In the genomic region with DNA sequence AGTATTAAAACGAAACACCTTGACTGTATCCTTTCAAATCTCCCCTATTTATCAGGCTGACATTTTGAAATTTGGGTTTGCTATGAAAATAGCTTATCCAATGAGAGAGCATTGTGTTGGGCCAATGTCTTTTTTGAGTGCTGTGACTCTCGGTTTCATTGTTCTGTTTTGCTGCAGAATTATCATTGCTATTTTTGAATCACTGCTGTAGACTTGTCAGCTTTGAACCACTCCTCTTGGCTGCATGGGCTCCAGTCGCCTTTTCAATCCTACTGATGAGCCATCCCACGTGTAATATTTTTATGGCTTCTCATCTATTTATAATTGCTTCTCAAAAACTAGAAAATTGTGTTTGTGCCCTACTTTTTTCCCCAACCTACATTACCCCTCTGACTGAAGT, we compare ENCODE assay signal across 27 cellular contexts.
"Had no signal": no experiment of that assay in that cellular context is flagged by ENCODE, and none has a peak within 500 bp of the region (broad histone marks: within the 10 kb centered on the region; RNA-seq: fewer than 3 reads in every experiment).

No MANE protein-coding gene starts in this region.

- H3K27me3 ChIP-seq: colonic mucosa, hepatocyte had no signal

- H3K36me3 ChIP-seq: colonic mucosa, esophagus muscularis mucosa, esophagus squamous epithelium, gastrocnemius medialis, gastroesophageal sphincter, heart left ventricle, heart right ventricle had no signal

- H3K79me2 ChIP-seq: hepatocyte had no signal

- H3K27ac ChIP-seq: colonic mucosa, coronary artery, dorsolateral prefrontal cortex, epithelial cell of prostate, esophagus muscularis mucosa, esophagus squamous epithelium, foreskin keratinocyte, gastrocnemius medialis, gastroesophageal sphincter, heart left ventricle, heart right ventricle, hepatocyte had no signal

- ATAC-seq: effector memory CD8-positive, alpha-beta T cell; esophagus mucosa; foreskin keratinocyte; gastrocnemius medialis; gastroesophageal sphincter; heart left ventricle; heart right ventricle had no signal

- FAIRE-seq: endometrium, endothelial cell of umbilical vein, frontal cortex had no signal

- H2AFZ ChIP-seq: hepatocyte had no signal

- H3K4me2 ChIP-seq: hepatocyte had no signal

- H3K4me3 ChIP-seq: colonic mucosa, coronary artery, dorsolateral prefrontal cortex, esophagus muscularis mucosa, esophagus squamous epithelium, gastrocnemius medialis, gastroesophageal sphincter, heart left ventricle, heart right ventricle, hepatocyte had no signal

- DNase-seq: colonic mucosa; cortex of kidney; dermis blood vessel endothelial cell; dorsolateral prefrontal cortex; effector CD4-positive, alpha-beta T cell; effector CD8-positive, alpha-beta T cell; effector memory CD4-positive, alpha-beta T cell; effector memory CD8-positive, alpha-beta T cell; endodermal cell; erythroblast; esophagus squamous epithelium; foreskin fibroblast; foreskin keratinocyte; foreskin melanocyte; gastrocnemius medialis; glutamatergic neuron; heart left ventricle; heart right ventricle had no signal

- H3K9me3 ChIP-seq: colonic mucosa, esophagus muscularis mucosa, esophagus squamous epithelium, gastrocnemius medialis had no signal

- H3K4me1 ChIP-seq: colonic mucosa, esophagus muscularis mucosa, esophagus squamous epithelium, foreskin keratinocyte, gastrocnemius medialis, gastroesophageal sphincter, heart left ventricle, heart right ventricle had no signal
